ENCODE assay signal across 16 cellular contexts in the genomic region with DNA sequence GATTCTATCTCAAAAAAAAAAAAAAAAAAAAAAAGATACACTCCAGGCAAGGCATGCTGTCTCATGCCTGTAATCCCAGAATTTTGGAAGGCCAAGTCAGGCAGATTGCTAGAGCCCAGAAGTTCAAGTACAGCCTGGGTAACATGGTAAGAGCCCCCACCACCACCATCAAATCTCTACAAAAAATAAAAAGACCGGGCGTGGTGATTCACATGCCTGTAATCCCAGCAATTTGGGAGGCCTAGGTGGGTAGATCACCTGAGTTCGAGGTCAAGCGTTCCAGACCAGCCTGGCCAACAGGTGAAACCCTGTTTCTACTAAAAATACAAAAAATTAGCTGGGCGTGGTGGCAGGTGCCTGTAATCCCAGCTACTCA. TPM values are rescaled to one million over a fixed set of nuclear protein-coding genes. Genes with fewer than 3 reads are reported as not detected.
DNase-seq lines count a peak whose midpoint lies in the region; ATAC-seq, FAIRE-seq and TF ChIP-seq lines count a peak whose summit lies in the region.
"Had no signal": no experiment of that assay in that cellular context is flagged by ENCODE, and none has a peak within 500 bp of the region (broad histone marks: within the 10 kb centered on the region; RNA-seq: fewer than 3 reads in every experiment).

No MANE protein-coding gene starts in this region.

- H3K27ac ChIP-seq in RWPE1 (peak overlapping the region; percentile 94), keratinocyte (ENCODE audit: control insufficient read depth, insufficient read depth, low read length) (no peak overlapping the region), testis (no peak overlapping the region)
- H3K27ac ChIP-seq: SJCRH30 had no signal

- peaks cover 14% of the 10 kb centered on the region for H3K4me1 Mint-ChIP-seq in Caco-2 (ENCODE audit: low read depth, unreplicated experiment)
- H3K4me1 Mint-ChIP-seq in stimulated activated effector memory CD8-positive, alpha-beta T cell treated with anti-CD3 and anti-CD28 coated beads, Interleukin-12 subunit alpha, Interleukin-12 subunit beta, amount 100 ng/mL, for 72 hours, result peaks cover 16% of the 10 kb centered on the region

- peak overlapping the region; percentile 72 for H3K4me2 ChIP-seq in keratinocyte (ENCODE audit: control insufficient read depth, extremely low read depth, insufficient read depth, low read depth, low read length)

- dilution Hi-C loops in keratinocyte (cut with MboI; ENCODE audit: extremely low pct_ligation_motif_present, low sequenced_read_pairs), result no loop called here

- no peaks in the 10 kb centered on the region for H3K9me3 Mint-ChIP-seq in Caco-2 (ENCODE audit: unreplicated experiment)
- H3K9me3 Mint-ChIP-seq in stimulated activated effector memory CD8-positive, alpha-beta T cell treated with anti-CD3 and anti-CD28 coated beads, Interleukin-12 subunit alpha, Interleukin-12 subunit beta, amount 100 ng/mL, for 72 hours, result no peaks in the 10 kb centered on the region
- H3K9me3 Mint-ChIP-seq: CD4-positive, alpha-beta T cell; H9 had no signal

- intact Hi-C loops in Caco-2 (cut with micrococcal nuclease; ENCODE audit: unreplicated experiment), result no loop called here
- intact Hi-C loops in testis (cut with DNase I; ENCODE audit: low total_unique reads), result no loop called here

- peak overlapping the region; percentile 79 for H3K27ac Mint-ChIP-seq in Caco-2 (ENCODE audit: unreplicated experiment)
- H3K27ac Mint-ChIP-seq in stimulated activated effector memory CD8-positive, alpha-beta T cell treated with anti-CD3 and anti-CD28 coated beads, Interleukin-12 subunit alpha, Interleukin-12 subunit beta, amount 100 ng/mL, for 72 hours, result no peak overlapping the region

- DNase-seq in Caco-2, result no peak
- no peak for DNase-seq in RWPE1 (ENCODE audit: low spot score)
- no peak for DNase-seq in keratinocyte (ENCODE audit: low read depth, low spot score)
- DNase-seq in stimulated activated effector memory CD8-positive, alpha-beta T cell treated with anti-CD3 and anti-CD28 coated beads, Interleukin-12 subunit alpha, Interleukin-12 subunit beta, amount 100 ng/mL, for 72 hours (ENCODE audit: low spot score in 2 of 2), result no peak
- no peak for DNase-seq in testis
- DNase-seq in cerebellum (ENCODE audit: low spot score), result no peak
- DNase-seq: CD4-positive, alpha-beta T cell; GF-D8; NCI-H1092 treated with DMSO at 0.1 percent for 48 hours; NCI-H2081 treated with DMSO at 0.1 percent for 48 hours; NCI-H2227 treated with DMSO at 0.1 percent for 48 hours; NCI-H510A treated with DMSO at 0.1 percent for 48 hours; RPMI8226 had no signal

- H3K36me3 Mint-ChIP-seq in Caco-2 (ENCODE audit: insufficient read depth, unreplicated experiment), result peaks cover 34% of the 10 kb centered on the region
- peaks cover 13% of the 10 kb centered on the region for H3K36me3 Mint-ChIP-seq in stimulated activated effector memory CD8-positive, alpha-beta T cell treated with anti-CD3 and anti-CD28 coated beads, Interleukin-12 subunit alpha, Interleukin-12 subunit beta, amount 100 ng/mL, for 72 hours

- 95% methylated on average over 5 of the region's 5 CpGs for WGBS in testis, 2 donors

- peaks cover 32% of the 10 kb centered on the region for H3K79me2 ChIP-seq in keratinocyte (ENCODE audit: control insufficient read depth, insufficient read depth, low read length)

- no peak overlapping the region for H3K4me3 Mint-ChIP-seq in Caco-2 (ENCODE audit: unreplicated experiment)
- H3K4me3 Mint-ChIP-seq in stimulated activated effector memory CD8-positive, alpha-beta T cell treated with anti-CD3 and anti-CD28 coated beads, Interleukin-12 subunit alpha, Interleukin-12 subunit beta, amount 100 ng/mL, for 72 hours, result peak overlapping the region; percentile 91

- TF ChIP-seq CTCF in Caco-2 (IDR thresholded peaks at IDR 0.05; ENCODE audit: insufficient read depth in 1 of 2, low read depth in 1 of 2, low read length in 1 of 2, severe bottlenecking in 1 of 2, unreplicated experiment in 1 of 2) (no peak), RWPE1 (conservative IDR thresholded peaks at IDR 0.05; ENCODE audit: low read depth) (no peak), keratinocyte (optimal IDR thresholded peaks at IDR 0.05 in 1 of 3, IDR thresholded peaks at IDR 0.05 in 1 of 3, conservative IDR thresholded peaks at IDR 0.05 in 1 of 3; ENCODE audit: extremely low read depth in 1 of 3, insufficient read depth in 2 of 3, low read length in 3 of 3) (no peak), testis (IDR thresholded peaks at IDR 0.05) (no peak)

- peaks cover 6% of the 10 kb centered on the region for H3K9me1 ChIP-seq in keratinocyte (ENCODE audit: control insufficient read depth, extremely low read depth, insufficient read depth, low read length)

- no peak for FAIRE-seq in keratinocyte (lab: Jason Lieb, UNC)

- H3K36me3 ChIP-seq in Caco-2 (ENCODE audit: control insufficient read depth, insufficient read depth, low read length) (no peaks in the 10 kb centered on the region), keratinocyte (ENCODE audit: control insufficient read depth in 2 of 2, extremely low read depth in 1 of 2, insufficient read depth in 2 of 2, low read length in 2 of 2) (peaks cover 0 to 5% of the 10 kb centered on the region in 2 experiments), testis (ENCODE audit: low read depth, missing control alignments) (no peaks in the 10 kb centered on the region)
- H3K36me3 ChIP-seq: SJCRH30 had no signal

- POLR2A ChIA-PET in Caco-2 (lab: Charles Lee) (interaction anchor here (0.8 kb wide), 1 partner anchor 10 kb away, joined by 5 read pairs; a partner anchor contains a TSS), RWPE1 (lab: Yijun Ruan, JAX; ENCODE audit: low non-redundant PET) (no interaction called here)

- H2AFZ ChIP-seq in keratinocyte (ENCODE audit: control insufficient read depth, low read length), result no peak overlapping the region

- no peaks in the 10 kb centered on the region; the same call in 1 of the 2 replicates for H3K27me3 ChIP-seq in Caco-2 (replicated peaks; ENCODE audit: control insufficient read depth, insufficient read depth, low read length)
- no peaks in the 10 kb centered on the region for H3K27me3 ChIP-seq in keratinocyte (ENCODE audit: control insufficient read depth, extremely low read depth, insufficient read depth, low read length)
- no peaks in the 10 kb centered on the region for H3K27me3 ChIP-seq in testis
- H3K27me3 ChIP-seq: SJCRH30 had no signal

- no peaks in the 10 kb centered on the region for H3K27me3 Mint-ChIP-seq in Caco-2 (ENCODE audit: insufficient read depth, unreplicated experiment)
- H3K27me3 Mint-ChIP-seq: CD4-positive, alpha-beta T cell had no signal

- H3K4me1 ChIP-seq in Caco-2 (peaks cover 26% of the 10 kb centered on the region), keratinocyte (ENCODE audit: control insufficient read depth, extremely low read depth, insufficient read depth, low read length) (peaks cover 29% of the 10 kb centered on the region), testis (peaks cover 17% of the 10 kb centered on the region)

- H3K9ac ChIP-seq in keratinocyte (ENCODE audit: control insufficient read depth, extremely low read depth, insufficient read depth, low read length), result no peak overlapping the region

- no peak for TF ChIP-seq POLR2A in testis (IDR thresholded peaks at IDR 0.05)

- H3K9me3 ChIP-seq in Caco-2 (no peaks in the 10 kb centered on the region), keratinocyte (ENCODE audit: control insufficient read depth, low read depth, low read length) (no peaks in the 10 kb centered on the region), testis (no peaks in the 10 kb centered on the region)
- H3K9me3 ChIP-seq: SJCRH30 had no signal

- ATAC-seq in stimulated activated effector memory CD8-positive, alpha-beta T cell treated with anti-CD3 and anti-CD28 coated beads, Interleukin-12 subunit alpha, Interleukin-12 subunit beta, amount 100 ng/mL, for 72 hours, result no peak
- no peak for ATAC-seq in GM21529 (IDR thresholded peaks at IDR 0.05; ENCODE audit: unreplicated experiment)

- H4K20me1 ChIP-seq in keratinocyte (ENCODE audit: control insufficient read depth, extremely low read depth, insufficient read depth, low read length), result peaks cover 21% of the 10 kb centered on the region

- CTCF ChIA-PET in Caco-2 (lab: Charles Lee) (interaction anchor here (3.6 kb wide), 1 partner anchor 10 kb away, joined by 28 read pairs; a partner anchor contains a TSS), RWPE1 (lab: Yijun Ruan, JAX) (no interaction called here)

- no peak overlapping the region for H3K4me3 ChIP-seq in Caco-2 (ENCODE audit: low read depth, low read length)
- H3K4me3 ChIP-seq in keratinocyte (ENCODE audit: control insufficient read depth in 2 of 3, extremely low read depth in 1 of 3, insufficient read depth in 2 of 3, low read depth in 1 of 3, low read length in 3 of 3), result no peak overlapping the region
- no peak overlapping the region for H3K4me3 ChIP-seq in testis
- H3K4me3 ChIP-seq: SJCRH30 had no signal

- no TSS peak for BruUV-seq in Caco-2 (replicated peaks; lab: Mats Ljungman, UMichigan)

RNA-seq across cellular contexts. Expression of a gene that starts 1.8 kb away (rescaled TPM):
- total RNA-seq in Caco-2 (2022), result 246 and 252 TPM in 2 replicates
- polyA plus RNA-seq in keratinocyte, result 310 to 444 TPM (median 363 TPM) in 3 replicates
- 94.7 TPM for polyA plus RNA-seq in keratinocyte (2011; ENCODE audit: low read depth)
- polyA plus RNA-seq in keratinocyte (2011; cell fraction: cytosol; rRNA removed), result 297 and 320 TPM in 2 replicates
- 455 and 462 TPM in 2 replicates for polyA plus RNA-seq in keratinocyte (2011; cell fraction: nucleus; rRNA removed)
- 54.0 and 345 TPM in 2 replicates for polyA plus RNA-seq in keratinocyte (2012; ENCODE audit: low replicate concordance)
- polyA minus RNA-seq in keratinocyte, result 676 to 815 TPM (median 678 TPM) in 3 replicates
- polyA minus RNA-seq in keratinocyte (2011; cell fraction: cytosol; rRNA and poly(A)+ RNA removed), result 655 TPM
- 479 and 627 TPM in 2 replicates for polyA minus RNA-seq in keratinocyte (2011; cell fraction: nucleus; rRNA and poly(A)+ RNA removed)
- 10 to 100 TPM; 68.4 to 86.0 TPM for total RNA-seq in testis
- 83.0 TPM for polyA plus RNA-seq in testis (ENCODE audit: insufficient read depth, low read depth, low replicate concordance)
- 91.7 TPM for total RNA-seq in cerebellum

RNA-seq across cellular contexts. Expression of a gene that starts 9.8 kb away (rescaled TPM):
- total RNA-seq in Caco-2 (2022), result 0.98 and 1.3 TPM in 2 replicates
- polyA plus RNA-seq in keratinocyte, result 0.07 to 0.20 TPM (median 0.17 TPM) in 3 replicates
- 0.12 TPM for polyA plus RNA-seq in keratinocyte (2011; ENCODE audit: low read depth)
- polyA plus RNA-seq in keratinocyte (2011; cell fraction: cytosol; rRNA removed), result 0.05 and 0.18 TPM in 2 replicates
- polyA plus RNA-seq in keratinocyte (2011; cell fraction: nucleus; rRNA removed), result 0.20 and 0.27 TPM in 2 replicates
- polyA plus RNA-seq in keratinocyte (2012; ENCODE audit: low replicate concordance), result 0.18 TPM in 1 of 2 replicates, not detected in the other
- not detected in 3 replicates for polyA minus RNA-seq in keratinocyte
- not detected for polyA minus RNA-seq in keratinocyte (2011; cell fraction: cytosol; rRNA and poly(A)+ RNA removed)
- not detected in 2 replicates for polyA minus RNA-seq in keratinocyte (2011; cell fraction: nucleus; rRNA and poly(A)+ RNA removed)
- total RNA-seq in testis, result 10 to 100 TPM; 22.3 to 26.0 TPM
- polyA plus RNA-seq in testis (ENCODE audit: insufficient read depth, low read depth, low replicate concordance), result 53.7 TPM
- 3.7 TPM for total RNA-seq in cerebellum

RNA-seq across cellular contexts. Expression of a gene that starts 46.0 kb away (rescaled TPM):
- total RNA-seq in Caco-2 (2022), result 90.1 and 94.5 TPM in 2 replicates
- polyA plus RNA-seq in keratinocyte, result 32.4 to 37.8 TPM (median 37.2 TPM) in 3 replicates
- 20.2 TPM for polyA plus RNA-seq in keratinocyte (2011; ENCODE audit: low read depth)
- 21.6 and 35.4 TPM in 2 replicates for polyA plus RNA-seq in keratinocyte (2011; cell fraction: cytosol; rRNA removed)
- 24.5 and 34.5 TPM in 2 replicates for polyA plus RNA-seq in keratinocyte (2011; cell fraction: nucleus; rRNA removed)
- polyA plus RNA-seq in keratinocyte (2012; ENCODE audit: low replicate concordance), result 18.9 and 48.6 TPM in 2 replicates
- polyA minus RNA-seq in keratinocyte, result 76.8 to 188 TPM (median 114 TPM) in 3 replicates
- 68.3 TPM for polyA minus RNA-seq in keratinocyte (2011; cell fraction: cytosol; rRNA and poly(A)+ RNA removed)
- 22.4 and 60.7 TPM in 2 replicates for polyA minus RNA-seq in keratinocyte (2011; cell fraction: nucleus; rRNA and poly(A)+ RNA removed)
- 10 to 100 TPM; 74.3 to 89.7 TPM for total RNA-seq in testis
- 40.8 TPM for polyA plus RNA-seq in testis (ENCODE audit: insufficient read depth, low read depth, low replicate concordance)
- total RNA-seq in cerebellum, result 27.5 TPM

RNA-seq across cellular contexts. Expression of a gene that starts 55.3 kb away (rescaled TPM):
- total RNA-seq in Caco-2 (2022) (20.3 and 22.2 TPM in 2 replicates), testis (10 to 100 TPM; 61.3 to 70.2 TPM), cerebellum (55.2 TPM)
- polyA plus RNA-seq in keratinocyte (4.7 to 6.7 TPM (median 5.2 TPM) in 3 replicates), testis (ENCODE audit: insufficient read depth, low read depth, low replicate concordance) (28.2 TPM)
- 4.3 TPM for polyA plus RNA-seq in keratinocyte (2011; ENCODE audit: low read depth)
- 2.5 and 4.3 TPM in 2 replicates for polyA plus RNA-seq in keratinocyte (2011; cell fraction: cytosol; rRNA removed)
- 5.9 and 7.6 TPM in 2 replicates for polyA plus RNA-seq in keratinocyte (2011; cell fraction: nucleus; rRNA removed)
- 2.1 and 3.9 TPM in 2 replicates for polyA plus RNA-seq in keratinocyte (2012; ENCODE audit: low replicate concordance)
- polyA minus RNA-seq in keratinocyte, result 11.0 to 29.8 TPM (median 24.6 TPM) in 3 replicates
- polyA minus RNA-seq in keratinocyte (2011; cell fraction: cytosol; rRNA and poly(A)+ RNA removed), result 15.7 TPM
- polyA minus RNA-seq in keratinocyte (2011; cell fraction: nucleus; rRNA and poly(A)+ RNA removed), result 15.4 and 25.7 TPM in 2 replicates
